27 cellular contexts compared by ENCODE assay signal in genomic region chr20:12653642-12654041, GRCh38.
"Had no signal": no experiment of that assay in that cellular context is flagged by ENCODE, and none has a peak within 500 bp of the region (broad histone marks: within the 10 kb centered on the region; RNA-seq: fewer than 3 reads in every experiment).

No MANE protein-coding gene starts in this region.

- H3K27me3 ChIP-seq: stomach, suprapubic skin, testis, thyroid gland, tibial artery, tibial nerve, transverse colon, upper lobe of left lung, upper lobe of right lung, uterus, vagina had no signal

- ATAC-seq: stimulated activated effector memory CD8-positive, alpha-beta T cell treated with anti-CD3 and anti-CD28 coated beads, Interleukin-12 subunit alpha, Interleukin-12 subunit beta, amount 100 ng/mL, for 72 hours; stimulated activated memory B cell treated with anti-CD40 and anti-IgM and Interleukin-4, amounts not matched to agents 10 μg/mL and 1 μg/mL and 100 μg/mL, for 72 hours; stimulated activated naive B cell treated with anti-CD40 and anti-IgM and Interleukin-4, amounts not matched to agents 10 μg/mL and 1 μg/mL and 100 μg/mL, for 72 hours; stimulated activated naive CD8-positive, alpha-beta T cell treated with anti-CD3 and anti-CD28 coated beads, Interleukin-15, amount 100 ng/mL, for 72 hours; stimulated activated naive CD8-positive, alpha-beta T cell treated with anti-CD3 and anti-CD28 coated beads, Interleukin-15, Interleukin-2, amounts not matched to agents 100 U/mL and 50 U/mL, for 24 hours; upper lobe of right lung had no signal

- H3K4me3 ChIP-seq: stomach, suprapubic skin, testis, thoracic aorta, thyroid gland, tibial artery, tibial nerve, transverse colon, upper lobe of left lung, upper lobe of right lung, uterus, vagina had no signal

- FAIRE-seq: urothelium cell line had no signal

- DNase-seq: stimulated activated CD4-positive, alpha-beta T cell treated with anti-CD3 and anti-CD28 coated beads, Interleukin-2, amount 100 ng/mL, for 48 hours; stimulated activated CD4-positive, alpha-beta T cell treated with anti-CD3 and anti-CD28 coated beads, Interleukin-4, amount 100 ng/mL, for 1 hour; stimulated activated CD4-positive, alpha-beta T cell treated with anti-CD3 and anti-CD28 coated beads, Interleukin-4, amount 100 ng/mL, for 24 hours; stimulated activated CD4-positive, alpha-beta T cell treated with anti-CD3 and anti-CD28 coated beads, Interleukin-4, amount 100 ng/mL, for 4 hours; stimulated activated CD8-positive, alpha-beta memory T cell treated with anti-CD3 and anti-CD28 coated beads, Interleukin-4, amount 100 ng/mL, for 48 hours; stimulated activated naive B cell treated with anti-CD40 and anti-IgM and Interleukin-4, amounts not matched to agents 10 μg/mL and 1 μg/mL and 100 μg/mL, for 72 hours; stimulated activated naive CD4-positive, alpha-beta T cell; stimulated activated naive CD4-positive, alpha-beta T cell treated with Interleukin-2 at 50 U/mL for 16 hours; stimulated activated naive CD8-positive, alpha-beta T cell treated with anti-CD3 and anti-CD28 coated beads, Interleukin-15, amount 100 ng/mL, for 72 hours; stimulated activated naive CD8-positive, alpha-beta T cell treated with anti-CD3 and anti-CD28 coated beads, Interleukin-15, Interleukin-2, amounts not matched to agents 100 U/mL and 50 U/mL, for 24 hours; stomach; substantia nigra; testis; thyroid gland; tibial artery; transverse colon; trophoblast cell; upper lobe of left lung; upper lobe of right lung; uterus had no signal

- H3K4me1 ChIP-seq: stomach, suprapubic skin, testis, thyroid gland, tibial artery, tibial nerve, transverse colon, upper lobe of left lung, upper lobe of right lung, uterus, vagina had no signal

- H3K27ac ChIP-seq: stomach, suprapubic skin, testis, thoracic aorta, thyroid gland, tibial artery, tibial nerve, transverse colon, upper lobe of left lung, upper lobe of right lung, uterus, vagina had no signal

- H3K36me3 ChIP-seq: stomach, suprapubic skin, thoracic aorta, thyroid gland, tibial artery, tibial nerve, transverse colon, upper lobe of left lung, upper lobe of right lung, uterus, vagina had no signal

- H3K9me3 ChIP-seq: stomach, suprapubic skin, testis, thoracic aorta, thyroid gland, tibial artery, tibial nerve, transverse colon, upper lobe of left lung, upper lobe of right lung, uterus, vagina had no signal
